Comparison of ENCODE assay signal across 17 cellular contexts in the genomic region with DNA sequence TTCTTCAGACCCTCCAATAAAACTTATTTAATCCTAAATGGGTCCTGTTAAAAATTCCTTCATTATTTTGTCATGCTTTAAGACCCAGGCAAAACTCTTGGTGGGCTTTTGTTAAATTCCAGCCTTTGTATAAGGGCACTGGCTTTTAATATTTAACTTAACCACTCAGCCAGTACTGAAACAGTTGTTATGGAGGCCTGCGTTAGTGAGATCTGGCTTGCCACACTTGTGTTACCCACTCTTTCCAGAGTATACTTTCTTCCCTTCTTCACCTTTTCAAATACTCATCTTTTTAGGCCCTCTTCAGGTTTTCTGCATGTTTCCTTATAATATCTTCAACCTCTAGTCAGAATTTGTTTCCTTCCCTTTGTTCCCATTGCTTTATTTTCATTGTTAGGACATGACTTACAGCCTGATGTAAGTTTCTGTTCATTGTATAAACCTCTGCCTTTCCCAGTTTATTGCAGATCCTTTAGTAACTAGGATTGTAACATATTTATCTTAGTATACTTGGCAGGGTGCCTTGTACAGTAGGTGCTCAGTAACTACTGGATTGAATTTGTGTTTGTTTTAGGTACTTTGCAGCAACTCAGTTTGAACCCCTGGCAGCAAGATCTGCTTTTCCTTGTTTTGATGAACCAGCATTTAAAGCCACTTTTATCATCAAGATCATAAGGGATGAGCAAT. TPM values are rescaled to one million over a fixed set of nuclear protein-coding genes. Genes with fewer than 3 reads are reported as not detected.
A peak's percentile ranks its signal among the peaks of the same experiment; 100 is the strongest.
DNase-seq lines count a peak whose midpoint lies in the region; ATAC-seq and TF ChIP-seq lines count a peak whose summit lies in the region.
"Had no signal": no experiment of that assay in that cellular context is flagged by ENCODE, and none has a peak within 500 bp of the region (broad histone marks: within the 10 kb centered on the region; RNA-seq: fewer than 3 reads in every experiment).

No MANE protein-coding gene starts in this region.

- H3K27me3 Mint-ChIP-seq in CD8-positive, alpha-beta memory T cell: no peaks in the 10 kb centered on the region
- H3K27me3 Mint-ChIP-seq in naive B cell: no peaks in the 10 kb centered on the region
- H3K27me3 Mint-ChIP-seq: stimulated activated naive CD8-positive, alpha-beta T cell treated with anti-CD3 and anti-CD28 coated beads, Interleukin-15, Interleukin-2, amounts not matched to agents 100 ng/mL and 50 ng/mL, for 24 hours had no signal

- no peaks in the 10 kb centered on the region for H3K27me3 ChIP-seq in CD8-positive, alpha-beta memory T cell (ENCODE audit: insufficient read depth, low read length, poor library complexity, severe bottlenecking)
- H3K27me3 ChIP-seq in vagina: no peaks in the 10 kb centered on the region

- H3K9me3 ChIP-seq in CD8-positive, alpha-beta memory T cell (ENCODE audit: low read length): no peaks in the 10 kb centered on the region
- H3K9me3 ChIP-seq in vagina: no peaks in the 10 kb centered on the region

- peaks cover 29% of the 10 kb centered on the region for H3K36me3 ChIP-seq in CD8-positive, alpha-beta memory T cell (ENCODE audit: insufficient read depth, low read length)
- H3K36me3 ChIP-seq in vagina: peaks cover 0 to 26% of the 10 kb centered on the region in 2 donors

- ATAC-seq in naive B cell (ENCODE audit: low read depth in 2 of 2): no peak
- ATAC-seq in HG02798 (IDR thresholded peaks at IDR 0.05; ENCODE audit: poor library complexity, unreplicated experiment): no peak
- ATAC-seq: activated T-cell treated with anti-CD3 and anti-CD28 coated beads, Interleukin-2, amount 50 U/mL, for 4 hours had no signal

- H3K4me3 Mint-ChIP-seq in CD8-positive, alpha-beta memory T cell: no peak overlapping the region
- H3K4me3 Mint-ChIP-seq in naive B cell: no peak overlapping the region
- H3K4me3 Mint-ChIP-seq: activated T-cell treated with anti-CD3 and anti-CD28 coated beads, Interleukin-2, amount 50 U/mL, for 4 hours; neural crest cell; stimulated activated naive CD8-positive, alpha-beta T cell treated with anti-CD3 and anti-CD28 coated beads, Interleukin-15, Interleukin-2, amounts not matched to agents 100 ng/mL and 50 ng/mL, for 24 hours had no signal

- CTCF ChIA-PET in CD8-positive, alpha-beta memory T cell (lab: Charles Lee): no interaction called here

- peaks cover 0 to 77% (median 25%) of the 10 kb centered on the region in 3 donors for H3K36me3 Mint-ChIP-seq in CD8-positive, alpha-beta memory T cell
- peaks cover 7 to 13% of the 10 kb centered on the region in 2 donors for H3K36me3 Mint-ChIP-seq in naive B cell

- POLR2A ChIA-PET in CD8-positive, alpha-beta memory T cell (lab: Charles Lee): no interaction called here

- TF ChIP-seq CTCF in fibroblast of pulmonary artery (IDR thresholded peaks at IDR 0.05; ENCODE audit: low read length, missing control alignments): no peak
- TF ChIP-seq CTCF in vagina (IDR thresholded peaks at IDR 0.05): no peak

- H3K4me1 Mint-ChIP-seq in CD8-positive, alpha-beta memory T cell: peaks cover 48 to 77% (median 74%) of the 10 kb centered on the region in 3 donors
- H3K4me1 Mint-ChIP-seq in naive B cell: peaks cover 4 to 38% (median 11%) of the 10 kb centered on the region in 3 donors

- H3K27ac ChIP-seq in CD8-positive, alpha-beta memory T cell (ENCODE audit: low read depth, low read length): no peak overlapping the region
- no peak overlapping the region for H3K27ac ChIP-seq in vagina

- no peak for DNase-seq in CD8-positive, alpha-beta memory T cell
- peak; percentile 24 for DNase-seq in M059J (ENCODE audit: low read depth)
- DNase-seq in fibroblast of pulmonary artery (ENCODE audit: low read depth): peak; percentile 71
- no peak for DNase-seq in naive B cell
- DNase-seq in vagina (ENCODE audit: extremely low spot score in 2 of 2): no peak
- no peak for DNase-seq in NCI-H446 (lab: John Stamatoyannopoulos, UW)
- DNase-seq in DMS53 (lab: John Stamatoyannopoulos, UW): no peak
- DNase-seq: activated CD4-positive, CD25-positive, alpha-beta regulatory T cell treated with anti-CD3 and anti-CD28 coated beads, Interleukin-2, amount 50 U/mL, for 72 hours; activated T-cell treated with anti-CD3 and anti-CD28 coated beads, Interleukin-2, amount 50 U/mL, for 4 hours; aorta; effector memory CD4-positive, alpha-beta T cell; NCI-H2029; NCI-H526; T-helper 1 cell had no signal

- intact Hi-C loops in vagina (cut with DNase I): no loop called here

- peak overlapping the region in 7 of 8 donors; percentile 1 to 81 (median 23) for H3K27ac Mint-ChIP-seq in CD8-positive, alpha-beta memory T cell
- H3K27ac Mint-ChIP-seq in naive B cell: peak overlapping the region in 4 of 6 donors; percentile 0 to 49 (median 25)
- H3K27ac Mint-ChIP-seq: stimulated activated naive CD8-positive, alpha-beta T cell treated with anti-CD3 and anti-CD28 coated beads, Interleukin-15, Interleukin-2, amounts not matched to agents 100 ng/mL and 50 ng/mL, for 24 hours had no signal

- TF ChIP-seq POLR2A in vagina (IDR thresholded peaks at IDR 0.05): no peak

- H3K4me1 ChIP-seq in CD8-positive, alpha-beta memory T cell (ENCODE audit: insufficient read depth, low read length): peaks cover 6% of the 10 kb centered on the region
- H3K4me1 ChIP-seq in vagina: no peaks in the 10 kb centered on the region

- H3K4me3 ChIP-seq in CD8-positive, alpha-beta memory T cell (ENCODE audit: low read length): no peak overlapping the region
- no peak overlapping the region for H3K4me3 ChIP-seq in fibroblast of pulmonary artery (replicated peaks; ENCODE audit: low read depth, low read length)
- H3K4me3 ChIP-seq in vagina: no peak overlapping the region

- no peaks in the 10 kb centered on the region for H3K9me3 Mint-ChIP-seq in CD8-positive, alpha-beta memory T cell
- H3K9me3 Mint-ChIP-seq in naive B cell: no peaks in the 10 kb centered on the region
- H3K9me3 Mint-ChIP-seq: activated T-cell treated with anti-CD3 and anti-CD28 coated beads, Interleukin-2, amount 50 U/mL, for 4 hours; neural crest cell; stimulated activated naive CD8-positive, alpha-beta T cell treated with anti-CD3 and anti-CD28 coated beads, Interleukin-15, Interleukin-2, amounts not matched to agents 100 ng/mL and 50 ng/mL, for 24 hours had no signal

RNA-seq across cellular contexts. Expression of gene LNPEP, which starts 48.8 kb away (rescaled TPM):
- 10 to 100 TPM; 37.6 to 40.5 TPM for total RNA-seq in CD8-positive, alpha-beta memory T cell
- polyA plus RNA-seq in CD8-positive, alpha-beta memory T cell: 40.1 TPM
- total RNA-seq in M059J (2014; rRNA removed; shearing (Covaris generic)): 22.8 and 37.6 TPM in 2 replicates
- 10 to 100 TPM; 17.3 to 50.9 (median 44.3) TPM for polyA plus RNA-seq in naive B cell (ENCODE audit: low read depth in 6 of 6)
- total RNA-seq in vagina: 33.9 TPM

Comparison
In these comparisons a context has a peak if more than half of its experiments do, and no peak if none do; other contexts are left out.
1. DNase-seq: peak in M059J (single experiment) and fibroblast of pulmonary artery (single experiment); none in CD8-positive, alpha-beta memory T cell (0 of 5), naive B cell (single experiment), vagina (0 of 2), NCI-H446 (0 of 2) and DMS53 (single experiment).